ENCODE assay signal across 1 cellular context in the genomic region with DNA sequence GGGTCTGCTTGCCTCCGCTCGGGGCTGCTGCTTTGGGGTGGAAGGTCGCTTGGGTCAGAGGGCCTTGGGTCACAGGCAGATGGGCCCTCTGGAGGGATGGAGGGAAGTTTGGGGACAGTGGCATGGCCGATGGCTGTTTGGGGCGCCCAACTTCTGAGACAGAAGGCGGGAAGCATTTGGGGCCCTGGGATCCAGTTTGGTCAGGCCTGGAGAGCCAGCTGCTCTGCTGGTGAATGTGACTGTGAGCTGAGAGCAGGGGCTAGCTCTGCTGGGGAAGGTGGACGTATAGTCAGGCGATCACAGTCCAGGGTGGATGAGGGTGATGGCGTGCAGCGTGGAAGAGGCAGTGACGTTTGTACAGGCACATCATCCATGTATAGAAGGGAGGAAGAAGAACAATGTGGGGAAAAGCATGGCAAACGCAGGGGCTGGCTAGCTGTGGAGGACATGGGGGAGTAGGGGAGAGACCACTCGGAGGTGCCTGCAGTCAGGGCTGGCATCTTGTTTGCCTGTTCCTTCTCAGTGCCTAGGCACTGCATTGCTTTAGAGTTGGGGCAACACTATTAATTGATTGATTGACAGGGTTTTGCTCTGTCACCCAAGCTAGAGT.
TF ChIP-seq lines count a peak whose summit lies in the region.

No MANE protein-coding gene starts in this region.

TF ChIP-seq in H1, 55 proteins besides CTCF, POLR2A, EP300 and RAD21:
- no peak for TF ChIP-seq SRF (IDR thresholded peaks at IDR 0.05; ENCODE audit: low read depth, low read length)
- no peak for TF ChIP-seq CREB1 (IDR thresholded peaks at IDR 0.05)
- TF ChIP-seq CBX8 (IDR thresholded peaks at IDR 0.05; ENCODE audit: borderline replicate concordance, low read depth, low read length), result no peak
- no peak for TF ChIP-seq EZH2 (IDR thresholded peaks at IDR 0.05; ENCODE audit: low read depth, low read length, severe bottlenecking)
- no peak for TF ChIP-seq TEAD4 (IDR thresholded peaks at IDR 0.05; ENCODE audit: low read depth, low read length)
- no peak for TF ChIP-seq FOSL1 (IDR thresholded peaks at IDR 0.05; ENCODE audit: insufficient read depth, low read depth, low read length)
- no peak for TF ChIP-seq SP1 (IDR thresholded peaks at IDR 0.05; ENCODE audit: low read depth, low read length)
- TF ChIP-seq HDAC6 (IDR thresholded peaks at IDR 0.05; ENCODE audit: low read depth, low read length), result no peak
